Comparison of ENCODE assay signal across 9 cellular contexts in the genomic region with DNA sequence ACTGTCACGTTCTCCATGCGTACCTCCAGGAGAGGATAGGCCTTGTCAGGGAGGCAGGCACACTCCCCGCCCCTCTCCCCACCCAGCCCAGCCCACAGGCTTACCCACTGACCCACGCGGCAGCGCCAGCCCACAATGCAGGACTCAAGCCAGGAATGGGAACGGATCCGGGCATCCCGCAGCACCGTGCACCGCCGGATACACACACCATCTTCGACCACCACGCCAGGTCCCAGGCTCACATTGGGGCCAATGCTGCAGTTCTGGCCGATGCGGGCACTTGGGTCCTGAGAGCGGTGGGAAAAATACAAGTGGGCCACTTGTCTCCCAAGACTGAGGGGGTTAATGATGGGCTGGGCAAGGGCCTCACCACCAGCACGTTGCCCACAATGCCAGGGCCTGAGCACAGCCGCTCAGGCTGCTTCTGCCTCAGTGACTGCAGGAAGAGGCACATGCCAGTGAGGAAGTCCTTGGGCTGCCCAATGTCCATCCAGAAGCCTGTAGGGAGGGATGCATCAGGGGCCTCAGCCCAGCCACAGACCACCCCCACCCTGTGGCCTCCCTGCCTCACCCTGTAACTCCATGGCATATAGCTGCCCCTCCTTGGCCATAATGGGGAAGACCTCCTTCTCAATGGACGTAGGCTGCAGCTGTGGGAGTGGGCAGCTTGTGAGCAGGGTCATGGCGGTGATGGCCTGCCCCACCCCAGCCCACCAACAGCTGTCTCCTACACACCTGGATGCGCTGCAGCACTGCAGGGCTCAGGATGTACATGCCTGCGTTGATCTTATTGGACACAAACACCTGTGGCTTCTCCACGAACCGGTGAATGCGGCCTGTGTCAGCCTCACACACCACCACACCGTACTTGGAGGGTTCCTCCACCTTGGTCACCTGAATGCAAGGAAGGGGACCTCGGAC. TPM values are rescaled to one million over a fixed set of nuclear protein-coding genes. Genes with fewer than 3 reads are reported as not detected.
DNase-seq lines count a peak whose midpoint lies in the region; TF ChIP-seq lines count a peak whose summit lies in the region.
"Had no signal": no experiment of that assay in that cellular context is flagged by ENCODE, and none has a peak within 500 bp of the region (broad histone marks: within the 10 kb centered on the region; RNA-seq: fewer than 3 reads in every experiment).

No MANE protein-coding gene starts in this region.

- peak overlapping the region; percentile 99 for H3K27ac ChIP-seq in CD4-positive, alpha-beta memory T cell (ENCODE audit: low read depth, low read length)
- H3K27ac ChIP-seq in duodenal mucosa (ENCODE audit: low read depth, low read length) (peak overlapping the region; percentile 100), neural progenitor cell (no peak overlapping the region)
- H3K27ac ChIP-seq: foreskin keratinocyte had no signal

- TF ChIP-seq CTCF in NB4 (IDR thresholded peaks at IDR 0.05; ENCODE audit: low read depth, low read length) (no peak), neural progenitor cell (IDR thresholded peaks at IDR 0.05) (no peak)

- POLR2A ChIA-PET in CD4-positive, alpha-beta memory T cell (lab: Charles Lee; ENCODE audit: partially characterized antibody) = interaction anchor here (1.5 kb wide), 1 partner anchor 81 kb away, joined by 6 read pairs; the partner anchor contains the start of gene INKA1

- H3K4me1 ChIP-seq in CD4-positive, alpha-beta memory T cell (ENCODE audit: insufficient read depth, low read length) = peaks cover 34% of the 10 kb centered on the region
- H3K4me1 ChIP-seq in duodenal mucosa (ENCODE audit: control insufficient read depth in 1 of 2, insufficient read depth in 2 of 2, low read length in 2 of 2) = peaks cover 65 to 75% of the 10 kb centered on the region in 2 donors
- peaks cover 8% of the 10 kb centered on the region for H3K4me1 ChIP-seq in neural progenitor cell
- H3K4me1 ChIP-seq: foreskin keratinocyte had no signal

- H3K4me2 ChIP-seq in neural progenitor cell = peak overlapping the region; percentile 81

- H3K9me3 ChIP-seq in CD4-positive, alpha-beta memory T cell (ENCODE audit: control insufficient read depth in 1 of 2, low read length in 2 of 2) = no peaks in the 10 kb centered on the region
- H3K9me3 ChIP-seq in duodenal mucosa (ENCODE audit: control insufficient read depth in 1 of 2, low read length in 2 of 2) (no peaks in the 10 kb centered on the region), neural progenitor cell (ENCODE audit: low read depth) (no peaks in the 10 kb centered on the region)

- H3K36me3 Mint-ChIP-seq in CD4-positive, alpha-beta memory T cell = peaks cover 0 to 45% of the 10 kb centered on the region in 2 donors
- peaks cover 11% of the 10 kb centered on the region for H3K36me3 Mint-ChIP-seq in neural progenitor cell

- no peak for TF ChIP-seq POLR2A in NB4 (IDR thresholded peaks at IDR 0.05; ENCODE audit: extremely low read depth, insufficient read length)

- peaks cover 0 to 2% (median 0%) of the 10 kb centered on the region in 8 donors for H3K9me3 Mint-ChIP-seq in CD4-positive, alpha-beta memory T cell
- H3K9me3 Mint-ChIP-seq in neural progenitor cell = no peaks in the 10 kb centered on the region

- intact Hi-C loops in CD4-positive, alpha-beta memory T cell (cut with micrococcal nuclease) = no loop called here

- peaks cover 12% of the 10 kb centered on the region for H3K79me2 ChIP-seq in neural progenitor cell (ENCODE audit: low read depth)

- peaks cover 15% of the 10 kb centered on the region for H3K36me3 ChIP-seq in CD4-positive, alpha-beta memory T cell (ENCODE audit: insufficient read depth, low read length)
- H3K36me3 ChIP-seq in duodenal mucosa (ENCODE audit: control insufficient read depth in 1 of 2, insufficient read depth in 2 of 2, low read length in 2 of 2) = peaks cover 23 to 40% of the 10 kb centered on the region in 2 donors
- no peaks in the 10 kb centered on the region for H3K36me3 ChIP-seq in neural progenitor cell

- peaks cover 15 to 53% (median 29%) of the 10 kb centered on the region in 4 donors for H3K4me1 Mint-ChIP-seq in CD4-positive, alpha-beta memory T cell
- peaks cover 25% of the 10 kb centered on the region for H3K4me1 Mint-ChIP-seq in neural progenitor cell

- peak overlapping the region; percentile 97 to 99 for H3K9ac ChIP-seq in duodenal mucosa (ENCODE audit: low read depth in 1 of 2, low read length in 2 of 2)
- H3K9ac ChIP-seq in neural progenitor cell = no peak overlapping the region

- H2AFZ ChIP-seq in neural progenitor cell (replicated peaks) = no peak overlapping the region

- no peak overlapping the region for H3K4me3 ChIP-seq in CD4-positive, alpha-beta memory T cell (ENCODE audit: low read length in 2 of 2)
- H3K4me3 ChIP-seq in NB4 (ENCODE audit: low read depth, low read length) (peak overlapping the region; percentile 98), duodenal mucosa (ENCODE audit: low read depth in 1 of 2, low read length in 2 of 2) (peak overlapping the region; percentile 91 to 99), neural progenitor cell (no peak overlapping the region)

- H4K20me1 ChIP-seq in neural progenitor cell (ENCODE audit: low read depth) = no peaks in the 10 kb centered on the region

- H3K27me3 ChIP-seq in CD4-positive, alpha-beta memory T cell (ENCODE audit: insufficient read depth, low read length) = no peaks in the 10 kb centered on the region
- H3K27me3 ChIP-seq in duodenal mucosa (ENCODE audit: control insufficient read depth in 1 of 2, insufficient read depth in 2 of 2, low read length in 2 of 2) (no peaks in the 10 kb centered on the region), neural progenitor cell (peaks cover 8% of the 10 kb centered on the region)

- peak overlapping the region; percentile 29 to 99 (median 99) for H3K27ac Mint-ChIP-seq in CD4-positive, alpha-beta memory T cell
- H3K27ac Mint-ChIP-seq in neural progenitor cell = peak overlapping the region; percentile 57

- peaks cover 0 to 2% of the 10 kb centered on the region in 2 donors for H3K27me3 Mint-ChIP-seq in CD4-positive, alpha-beta memory T cell
- H3K27me3 Mint-ChIP-seq in neural progenitor cell (ENCODE audit: insufficient read depth, low read depth) = peaks cover 9% of the 10 kb centered on the region

- CTCF ChIA-PET in CD4-positive, alpha-beta memory T cell (lab: Charles Lee; ENCODE audit: partially characterized antibody) = interaction anchor here (3.1 kb wide), 1 partner anchor 182 kb away, joined by 12 read pairs; no protein-coding TSS in a partner anchor

- H3F3A ChIP-seq in neural progenitor cell (ENCODE audit: low read depth) = peaks cover 50% of the 10 kb centered on the region

- DNase-seq in CD4-positive, alpha-beta memory T cell = no peak
- DNase-seq in NB4 (ENCODE audit: low read depth) (no peak), neural progenitor cell (ENCODE audit: low spot score) (no peak), iPS-NIHi11 (ENCODE audit: low spot score) (no peak), HUDEP-2 (lab: John Stamatoyannopoulos, UW; ENCODE audit: unreplicated experiment in 76 of 76) (no peak), NCI-H187 (lab: John Stamatoyannopoulos, UW) (no peak), NCI-H69 (lab: John Stamatoyannopoulos, UW) (no peak)
- DNase-seq: foreskin keratinocyte had no signal

- H3K4me3 Mint-ChIP-seq in CD4-positive, alpha-beta memory T cell = peak overlapping the region; percentile 15 to 98 (median 96)
- H3K4me3 Mint-ChIP-seq in neural progenitor cell = peak overlapping the region; percentile 94

RNA-seq across cellular contexts. Expression of gene GMPPB, which starts 1.6 kb away (rescaled TPM):
- 10 to 100 TPM; 59.5 to 61.3 TPM for total RNA-seq in CD4-positive, alpha-beta memory T cell
- polyA plus RNA-seq in CD4-positive, alpha-beta memory T cell = 10 to 100 TPM; 22.2 to 24.0 TPM
- 10.6 and 18.8 TPM in 2 replicates for total RNA-seq in neural progenitor cell (ENCODE audit: low replicate concordance)

RNA-seq across cellular contexts. Expression of gene AMIGO3, which starts 2.6 kb away (rescaled TPM):
- not detected for total RNA-seq in CD4-positive, alpha-beta memory T cell
- polyA plus RNA-seq in CD4-positive, alpha-beta memory T cell = not detected
- 2.6 TPM in 1 of 2 replicates, not detected in the other for total RNA-seq in neural progenitor cell (ENCODE audit: low replicate concordance)
- total RNA-seq: foreskin keratinocyte had no signal

RNA-seq across cellular contexts. Expression of gene RNF123, which starts 32.8 kb away (rescaled TPM):
- total RNA-seq in CD4-positive, alpha-beta memory T cell = 10 to 100 TPM; 69.7 to 74.7 TPM
- polyA plus RNA-seq in CD4-positive, alpha-beta memory T cell = 10 to 100 TPM in 1 of 2 donors, 1 to 10 TPM in 1; 3.1 to 25.0 TPM
- total RNA-seq in neural progenitor cell (ENCODE audit: low replicate concordance) = 15.0 and 34.4 TPM in 2 replicates

RNA-seq across cellular contexts. Expression of gene MST1, which starts 32.8 kb away (rescaled TPM):
- 10 to 100 TPM in 1 of 2 experiments, 1 to 10 TPM in 1; 6.3 to 10.2 TPM for total RNA-seq in CD4-positive, alpha-beta memory T cell
- under 1 TPM in 1 of 2 donors, not detected in 1; 0.94 TPM for polyA plus RNA-seq in CD4-positive, alpha-beta memory T cell
- total RNA-seq in neural progenitor cell (ENCODE audit: low replicate concordance) = 2.7 and 8.8 TPM in 2 replicates

RNA-seq across cellular contexts. Expression of gene APEH, which starts 48.0 kb away (rescaled TPM):
- total RNA-seq in CD4-positive, alpha-beta memory T cell = 100 to 1,000 TPM; 130 to 136 TPM
- polyA plus RNA-seq in CD4-positive, alpha-beta memory T cell = 100 to 1,000 TPM; 100 to 140 TPM
- 132 and 160 TPM in 2 replicates for total RNA-seq in neural progenitor cell (ENCODE audit: low replicate concordance)

Comparison
In these comparisons a context has a peak if more than half of its experiments do, and no peak if none do; other contexts are left out.
1. H3K4me3 ChIP-seq: peak in NB4 (single experiment) and duodenal mucosa (2 of 2); none in CD4-positive, alpha-beta memory T cell (0 of 2) and neural progenitor cell (single experiment).